8 cellular contexts compared by ENCODE assay signal in genomic region chr9:8895498-8896224, GRCh38.
DNase-seq lines count a peak whose midpoint lies in the region; ATAC-seq and TF ChIP-seq lines count a peak whose summit lies in the region.

No MANE protein-coding gene starts in this region.

- no peaks in the 10 kb centered on the region for H3K36me3 Mint-ChIP-seq in MCF 10A (ENCODE audit: insufficient read depth, unreplicated experiment)
- H3K36me3 Mint-ChIP-seq in CD4-positive, alpha-beta T cell (ENCODE audit: low read depth), result no peaks in the 10 kb centered on the region

- intact Hi-C loops in MCF 10A (cut with micrococcal nuclease), result loop anchor here (5.0 kb wide), 6 partner anchors 107 to 1493 kb away; no protein-coding TSS in a partner anchor
- intact Hi-C loops in mammary epithelial cell (cut with micrococcal nuclease), result no loop called here
- intact Hi-C loops in CD4-positive, alpha-beta T cell (cut with DNase I, micrococcal nuclease), result loop anchor here in 1 of 2 experiments (10.0 kb wide), 2 partner anchors 59 to 1321 kb away; no protein-coding TSS in a partner anchor

- in situ Hi-C loops in mammary epithelial cell (cut with MboI; ENCODE audit: low sequenced_read_pairs in 2 of 2), result no loop called here

- no peaks in the 10 kb centered on the region for H3K27me3 ChIP-seq in mammary epithelial cell (ENCODE audit: insufficient read depth, low read length)
- H3K27me3 ChIP-seq in CD4-positive, alpha-beta T cell (ENCODE audit: control insufficient read depth, insufficient read depth, low read length), result no peaks in the 10 kb centered on the region

- dilution Hi-C loops in mammary epithelial cell (cut with HindIII; ENCODE audit: low sequenced_read_pairs), result no loop called here

- DNase-seq in MCF 10A (ENCODE audit: unreplicated experiment) (peak; percentile 47), mammary epithelial cell (no peak), NCI-H524 treated with DMSO at 0.1 percent for 48 hours (lab: John Stamatoyannopoulos, UW) (peak; percentile 78), coronary artery (ENCODE audit: low spot score) (no peak), lung microvascular endothelial cell (ENCODE audit: low read depth in 2 of 2) (peak; percentile 3 to 69)
- no peak for DNase-seq in CD4-positive, alpha-beta T cell
- no peak for DNase-seq in activated CD8-positive, alpha-beta memory T cell treated with anti-CD3 and anti-CD28 coated beads, Interleukin-2, amount 50 U/mL, for 48 hours

- 18% methylated on average over 7 of the region's 7 CpGs for WGBS in mammary epithelial cell (ENCODE audit: low coverage, missing lambda C conversion rate)

- no peaks in the 10 kb centered on the region for H3K27me3 Mint-ChIP-seq in MCF 10A (ENCODE audit: insufficient read depth, unreplicated experiment)
- no peaks in the 10 kb centered on the region for H3K27me3 Mint-ChIP-seq in CD4-positive, alpha-beta T cell

- H3K9me3 ChIP-seq in mammary epithelial cell (replicated peaks; ENCODE audit: insufficient read depth, low read length), result peaks cover 6% of the 10 kb centered on the region
- no peaks in the 10 kb centered on the region for H3K9me3 ChIP-seq in CD4-positive, alpha-beta T cell (ENCODE audit: control insufficient read depth, low read length)

- no peak overlapping the region for H3K9ac ChIP-seq in mammary epithelial cell (ENCODE audit: insufficient read depth, low read length)

- no peak overlapping the region for H3K4me2 ChIP-seq in mammary epithelial cell (ENCODE audit: insufficient read depth, low read depth, low read length)

- ATAC-seq in HG02798 (IDR thresholded peaks at IDR 0.05; ENCODE audit: poor library complexity, unreplicated experiment), result no peak
- ATAC-seq in CD4-positive, alpha-beta T cell (ENCODE audit: poor library complexity), result no peak

- H3K4me1 Mint-ChIP-seq in MCF 10A (ENCODE audit: insufficient read depth, unreplicated experiment), result peaks cover 10% of the 10 kb centered on the region
- H3K4me1 Mint-ChIP-seq in CD4-positive, alpha-beta T cell (ENCODE audit: low read depth), result no peaks in the 10 kb centered on the region

- H2AFZ ChIP-seq in mammary epithelial cell (ENCODE audit: low read depth, low read length), result no peak overlapping the region

- CTCF ChIA-PET in MCF 10A (lab: Yijun Ruan, JAX) (interaction anchor here (0.6 to 2.6 kb wide), 33 partner anchors 8 to 1661 kb away, joined by 3 to 15 read pairs (median 3); no protein-coding TSS in a partner anchor), mammary epithelial cell (lab: Charles Lee; ENCODE audit: low non-redundant PET) (no interaction called here)
- CTCF ChIA-PET in CD4-positive, alpha-beta T cell (lab: Charles Lee), result no interaction called here

- no peak overlapping the region for H3K4me3 Mint-ChIP-seq in MCF 10A (ENCODE audit: unreplicated experiment)
- no peak overlapping the region for H3K4me3 Mint-ChIP-seq in CD4-positive, alpha-beta T cell

- no peaks in the 10 kb centered on the region for H4K20me1 ChIP-seq in mammary epithelial cell (ENCODE audit: insufficient read depth, low read length)

- no peaks in the 10 kb centered on the region for H3K79me2 ChIP-seq in mammary epithelial cell (ENCODE audit: insufficient read depth, low read length)

- no peaks in the 10 kb centered on the region for H3K4me1 ChIP-seq in mammary epithelial cell (ENCODE audit: insufficient read depth, low read length)

- peaks cover 11% of the 10 kb centered on the region for H3K9me3 Mint-ChIP-seq in MCF 10A (ENCODE audit: unreplicated experiment)
- no peaks in the 10 kb centered on the region for H3K9me3 Mint-ChIP-seq in CD4-positive, alpha-beta T cell

- H3K27ac ChIP-seq in mammary epithelial cell (ENCODE audit: insufficient read depth, low read depth, low read length), result no peak overlapping the region
- no peak overlapping the region for H3K27ac ChIP-seq in coronary artery
- no peak overlapping the region for H3K27ac ChIP-seq in CD4-positive, alpha-beta T cell (ENCODE audit: low read depth, low read length)

- POLR2A ChIA-PET in MCF 10A (lab: Yijun Ruan, JAX), result interaction anchor here (0.6 kb wide), 1 partner anchor 1097 kb away, joined by 3 read pairs; no protein-coding TSS in a partner anchor
- POLR2A ChIA-PET in CD4-positive, alpha-beta T cell (lab: Charles Lee), result no interaction called here

- BruUV-seq in MCF 10A (replicated peaks; lab: Mats Ljungman, UMichigan) (no TSS peak), mammary epithelial cell (replicated peaks; lab: Mats Ljungman, UMichigan) (no TSS peak)

- H3K36me3 ChIP-seq in mammary epithelial cell (ENCODE audit: insufficient read depth, low read length), result no peaks in the 10 kb centered on the region

- H3K4me3 ChIP-seq in mammary epithelial cell (replicated peaks in 1 of 3; ENCODE audit: insufficient read depth in 1 of 3, low read depth in 2 of 3, low read length in 3 of 3), result no peak overlapping the region
- no peak overlapping the region for H3K4me3 ChIP-seq in coronary artery

- H3K27ac Mint-ChIP-seq in MCF 10A (ENCODE audit: low read depth, unreplicated experiment), result no peak overlapping the region
- H3K27ac Mint-ChIP-seq in CD4-positive, alpha-beta T cell, result no peak overlapping the region

- TF ChIP-seq CTCF in MCF 10A (IDR thresholded peaks at IDR 0.05; ENCODE audit: unreplicated experiment) (peak; percentile 46), mammary epithelial cell (conservative IDR thresholded peaks at IDR 0.05 in 1 of 2, IDR thresholded peaks at IDR 0.05 in 1 of 2; ENCODE audit: extremely low read depth in 1 of 2, insufficient read depth in 1 of 2, low read depth in 1 of 2, low read length in 2 of 2) (peak in 1 of 2 donors; percentile 18), coronary artery (IDR thresholded peaks at IDR 0.05) (peak; percentile 53)
- no peak for TF ChIP-seq CTCF in CD4-positive, alpha-beta T cell (IDR thresholded peaks at IDR 0.05)

Comparison
In these comparisons a context has a peak if more than half of its experiments do, and no peak if none do; other contexts are left out.
1. DNase-seq: peak in MCF 10A (single experiment), NCI-H524 treated with DMSO at 0.1 percent for 48 hours (single experiment) and lung microvascular endothelial cell (2 of 2); none in mammary epithelial cell (single experiment), coronary artery (single experiment), CD4-positive, alpha-beta T cell (0 of 10) and activated CD8-positive, alpha-beta memory T cell treated with anti-CD3 and anti-CD28 coated beads, Interleukin-2, amount 50 U/mL, for 48 hours (single experiment).